Comparison of ENCODE assay signal across 9 cellular contexts in genomic region chr17:7309628-7310027, GRCh38. TPM values are rescaled to one million over a fixed set of nuclear protein-coding genes. Genes with fewer than 3 reads are reported as not detected.
DNase-seq lines count a peak whose midpoint lies in the region; ATAC-seq and TF ChIP-seq lines count a peak whose summit lies in the region.
"Had no signal": no experiment of that assay in that cellular context is flagged by ENCODE, and none has a peak within 500 bp of the region (broad histone marks: within the 10 kb centered on the region; RNA-seq: fewer than 3 reads in every experiment).

No MANE protein-coding gene starts in this region.

- H3K27ac ChIP-seq in GM23248, result peak overlapping the region; percentile 96
- H3K27ac ChIP-seq in RWPE2 (ENCODE audit: poor library complexity, severe bottlenecking), result peak overlapping the region; percentile 94
- peak overlapping the region; percentile 95 to 100 (median 100) for H3K27ac ChIP-seq in esophagus muscularis mucosa (replicated peaks in 1 of 4)

- H3K79me2 ChIP-seq in GM23248 (ENCODE audit: insufficient read depth), result peaks cover 72% of the 10 kb centered on the region

- H3K36me3 ChIP-seq in GM23248 (ENCODE audit: low read depth), result peaks cover 42% of the 10 kb centered on the region
- peaks cover 55% of the 10 kb centered on the region for H3K36me3 ChIP-seq in RWPE2 (ENCODE audit: low read depth)
- H3K36me3 ChIP-seq in esophagus muscularis mucosa, result peaks cover 38 to 50% (median 47%) of the 10 kb centered on the region in 4 donors

- TF ChIP-seq EP300 in esophagus muscularis mucosa (IDR thresholded peaks at IDR 0.05), result no peak

- in situ Hi-C loops in GM23248 (cut with MboI), result no loop called here

- no peaks in the 10 kb centered on the region for H3K9me3 ChIP-seq in GM23248 (ENCODE audit: low read depth)
- no peaks in the 10 kb centered on the region for H3K9me3 ChIP-seq in RWPE2 (ENCODE audit: severe bottlenecking)
- H3K9me3 ChIP-seq in esophagus muscularis mucosa, result no peaks in the 10 kb centered on the region

- 82 to 84% methylated on average over 12 of the region's 12 CpGs for WGBS in GM23248 (ENCODE audit: low coverage in 1 of 2, low lambda C conversion rate in 2 of 2, missing lambda C conversion rate in 2 of 2), 2 experiments
- 89% methylated on average over 12 of the region's 12 CpGs for WGBS in esophagus muscularis mucosa

- H3K9me2 ChIP-seq in GM23248 (ENCODE audit: insufficient read depth), result no peaks in the 10 kb centered on the region

- DNase-seq in GM23248, result no peak
- DNase-seq in RWPE2 (ENCODE audit: low spot score), result no peak
- DNase-seq in esophagus muscularis mucosa (ENCODE audit: extremely low spot score), result no peak
- no peak for DNase-seq in skeletal muscle cell (ENCODE audit: low read depth)
- no peak for DNase-seq in foreskin melanocyte
- no peak for DNase-seq in SW480 (ENCODE audit: low spot score)
- DNase-seq in NCI-H1694 (lab: John Stamatoyannopoulos, UW), result no peak
- DNase-seq: dermis blood vessel endothelial cell had no signal

- peaks cover 22% of the 10 kb centered on the region for H4K20me1 ChIP-seq in GM23248 (ENCODE audit: insufficient read depth)

- intact Hi-C loops in esophagus muscularis mucosa (cut with DNase I), result no loop called here

- H3K27me3 ChIP-seq in GM23248 (replicated peaks; ENCODE audit: insufficient read depth), result no peaks in the 10 kb centered on the region
- H3K27me3 ChIP-seq in RWPE2 (ENCODE audit: insufficient read depth, poor library complexity, severe bottlenecking), result no peaks in the 10 kb centered on the region
- no peaks in the 10 kb centered on the region for H3K27me3 ChIP-seq in esophagus muscularis mucosa

- H3K4me1 ChIP-seq in GM23248 (ENCODE audit: insufficient read depth), result peaks cover 45% of the 10 kb centered on the region
- H3K4me1 ChIP-seq in RWPE2 (ENCODE audit: insufficient read depth, poor library complexity, severe bottlenecking), result peaks cover 11% of the 10 kb centered on the region
- H3K4me1 ChIP-seq in esophagus muscularis mucosa, result peaks cover 54 to 71% (median 64%) of the 10 kb centered on the region in 4 donors

- ATAC-seq in RWPE2 (ENCODE audit: low read depth) (no peak), GM18519 (IDR thresholded peaks at IDR 0.05; ENCODE audit: low FRiP score, unreplicated experiment) (no peak)

- no peak overlapping the region for H2AFZ ChIP-seq in GM23248

- TF ChIP-seq POLR2A in esophagus muscularis mucosa (IDR thresholded peaks at IDR 0.05; ENCODE audit: low read depth), result no peak

- H3K4me3 ChIP-seq in GM23248, result peak overlapping the region; percentile 91
- H3K4me3 ChIP-seq in RWPE2 (ENCODE audit: severe bottlenecking), result no peak overlapping the region
- peak overlapping the region in 1 of 4 donors; percentile 98 for H3K4me3 ChIP-seq in esophagus muscularis mucosa
- H3K4me3 ChIP-seq in skeletal muscle cell (ENCODE audit: low read depth, low read length), result peak overlapping the region; percentile 62

- peak overlapping the region; percentile 98 for H3K4me2 ChIP-seq in GM23248 (ENCODE audit: unreplicated experiment)

- peaks cover 66% of the 10 kb centered on the region for H3F3A ChIP-seq in GM23248 (ENCODE audit: insufficient read depth)

- TF ChIP-seq CTCF in RWPE2 (IDR thresholded peaks at IDR 0.05; ENCODE audit: poor library complexity, severe bottlenecking) (no peak), esophagus muscularis mucosa (IDR thresholded peaks at IDR 0.05) (no peak)

- H3K9ac ChIP-seq in GM23248, result peak overlapping the region; percentile 98

RNA-seq across cellular contexts. Expression of gene EIF5A, which starts 2.2 kb away (rescaled TPM):
- total RNA-seq in GM23248 (2014; rRNA removed; shearing (Covaris generic)), result 869 and 956 TPM in 2 replicates
- polyA plus RNA-seq in GM23248 (2016; fragmentation: Nextera tagmentation; extraction: Ambion mirVana), result 998 and 1,047 TPM in 2 replicates
- total RNA-seq in esophagus muscularis mucosa, result 100 to 1,000 TPM; 145 to 214 (median 204) TPM

RNA-seq across cellular contexts. Expression of gene GPS2, which starts 5.5 kb away (rescaled TPM):
- total RNA-seq in GM23248 (2014; rRNA removed; shearing (Covaris generic)), result 50.1 and 81.3 TPM in 2 replicates
- polyA plus RNA-seq in GM23248 (2016; fragmentation: Nextera tagmentation; extraction: Ambion mirVana), result 53.8 and 59.4 TPM in 2 replicates
- 100 to 1,000 TPM in 1 of 4 donors, 10 to 100 TPM in 3; 89.6 to 112 (median 90.2) TPM for total RNA-seq in esophagus muscularis mucosa

RNA-seq across cellular contexts. Expression of gene YBX2, which starts 15.2 kb away (rescaled TPM):
- 0.22 TPM in 1 of 2 replicates, not detected in the other for total RNA-seq in GM23248 (2014; rRNA removed; shearing (Covaris generic))
- polyA plus RNA-seq in GM23248 (2016; fragmentation: Nextera tagmentation; extraction: Ambion mirVana), result not detected in 2 replicates
- 1 to 10 TPM; 3.6 to 8.7 (median 4.4) TPM for total RNA-seq in esophagus muscularis mucosa

RNA-seq across cellular contexts. Expression of gene NEURL4, which starts 19.5 kb away (rescaled TPM):
- 12.8 and 20.1 TPM in 2 replicates for total RNA-seq in GM23248 (2014; rRNA removed; shearing (Covaris generic))
- 2.0 and 2.1 TPM in 2 replicates for polyA plus RNA-seq in GM23248 (2016; fragmentation: Nextera tagmentation; extraction: Ambion mirVana)
- total RNA-seq in esophagus muscularis mucosa, result 10 to 100 TPM; 13.9 to 27.0 (median 20.6) TPM

RNA-seq across cellular contexts. Expression of gene ACAP1, which starts 26.7 kb away (rescaled TPM):
- 0.89 and 4.4 TPM in 2 replicates for total RNA-seq in GM23248 (2014; rRNA removed; shearing (Covaris generic))
- 15.6 and 15.7 TPM in 2 replicates for polyA plus RNA-seq in GM23248 (2016; fragmentation: Nextera tagmentation; extraction: Ambion mirVana)
- 10 to 100 TPM in 1 of 4 donors, 1 to 10 TPM in 3; 2.1 to 11.4 (median 4.6) TPM for total RNA-seq in esophagus muscularis mucosa
- total RNA-seq: dermis blood vessel endothelial cell had no signal
